17 cellular contexts compared by ENCODE assay signal in genomic region chr19:17602217-17602616, GRCh38. TPM values are rescaled to one million over a fixed set of nuclear protein-coding genes. Genes with fewer than 3 reads are reported as not detected.
DNase-seq lines count a peak whose midpoint lies in the region; ATAC-seq, FAIRE-seq and TF ChIP-seq lines count a peak whose summit lies in the region.
"Had no signal": no experiment of that assay in that cellular context is flagged by ENCODE, and none has a peak within 500 bp of the region (broad histone marks: within the 10 kb centered on the region; RNA-seq: fewer than 3 reads in every experiment).

No MANE protein-coding gene starts in this region.

- H3K27me3 ChIP-seq in BLaER1 treated with 17β-estradiol and CSF1 and Interleukin-3, amounts not matched to agents 10 nM and 100 nM, result no peaks in the 10 kb centered on the region
- H3K27me3 ChIP-seq in IMR-90 (ENCODE audit: control insufficient read depth, insufficient read depth, low read length), result peaks cover 33% of the 10 kb centered on the region
- no peaks in the 10 kb centered on the region for H3K27me3 ChIP-seq in K562 (ENCODE audit: control insufficient read depth in 2 of 2, insufficient read depth in 2 of 2, low read length in 2 of 2)
- H3K27me3 ChIP-seq in osteoblast (ENCODE audit: insufficient read depth, low read length), result peaks cover 28% of the 10 kb centered on the region

- H3K79me1 ChIP-seq in IMR-90 (ENCODE audit: low read depth in 1 of 2, low read length in 2 of 2), result no peaks in the 10 kb centered on the region

- no peak overlapping the region for H3K18ac ChIP-seq in IMR-90 (ENCODE audit: low read depth, low read length)

- no peaks in the 10 kb centered on the region for H3K9me3 ChIP-seq in BLaER1 treated with 17β-estradiol and CSF1 and Interleukin-3, amounts not matched to agents 10 nM and 100 nM (replicated peaks in 1 of 11)
- H3K9me3 ChIP-seq in IMR-90 (ENCODE audit: control insufficient read depth, insufficient read depth, low read length) (no peaks in the 10 kb centered on the region), K562 (replicated peaks; ENCODE audit: control insufficient read depth, insufficient read depth, low read depth, low read length) (no peaks in the 10 kb centered on the region), osteoblast (ENCODE audit: low read depth, low read length) (no peaks in the 10 kb centered on the region), kidney (ENCODE audit: control insufficient read depth in 1 of 2, low read length in 2 of 2) (no peaks in the 10 kb centered on the region)
- H3K9me3 ChIP-seq: A549, HAP-1 had no signal

- TF ChIP-seq EP300 in K562 (IDR thresholded peaks at IDR 0.05; ENCODE audit: low read length), result no peak

- H3K23ac ChIP-seq in IMR-90 (ENCODE audit: low read depth, low read length), result peak overlapping the region; percentile 9; the same call in 1 of the 2 replicates

- H3K4me1 ChIP-seq in BLaER1 treated with 17β-estradiol and CSF1 and Interleukin-3, amounts not matched to agents 10 nM and 100 nM, result peaks cover 34 to 59% (median 49%) of the 10 kb centered on the region in 10 experiments
- H3K4me1 ChIP-seq in IMR-90 (ENCODE audit: control insufficient read depth, insufficient read depth, low read length) (no peaks in the 10 kb centered on the region), K562 (replicated peaks in 1 of 2; ENCODE audit: control insufficient read depth in 2 of 2, insufficient read depth in 2 of 2, low read length in 2 of 2) (peaks cover 4 to 50% of the 10 kb centered on the region in 2 experiments; a peak in 4 of 5 replicates), osteoblast (ENCODE audit: insufficient read depth, low read length) (no peaks in the 10 kb centered on the region), kidney (ENCODE audit: control insufficient read depth in 1 of 2, insufficient read depth in 1 of 2, low read depth in 1 of 2, low read length in 2 of 2) (peaks cover 0 to 4% of the 10 kb centered on the region in 2 donors)

- TF ChIP-seq CTCF in IMR-90 (conservative IDR thresholded peaks at IDR 0.05; ENCODE audit: low read depth, low read length) (no peak), K562 (IDR thresholded peaks at IDR 0.05 in 2 of 3, conservative IDR thresholded peaks at IDR 0.05 in 1 of 3; ENCODE audit: insufficient read depth in 2 of 3, low read depth in 1 of 3, low read length in 3 of 3) (no peak), osteoblast (IDR thresholded peaks at IDR 0.05; ENCODE audit: extremely low read depth, low read depth, low read length) (no peak), kidney (IDR thresholded peaks at IDR 0.05; ENCODE audit: borderline replicate concordance, extremely low read depth, insufficient read depth) (no peak)

- H3K36me3 ChIP-seq in BLaER1 treated with 17β-estradiol and CSF1 and Interleukin-3, amounts not matched to agents 10 nM and 100 nM, result no peaks in the 10 kb centered on the region
- H3K36me3 ChIP-seq in IMR-90 (ENCODE audit: control insufficient read depth, insufficient read depth, low read length), result no peaks in the 10 kb centered on the region
- no peaks in the 10 kb centered on the region for H3K36me3 ChIP-seq in K562 (ENCODE audit: control insufficient read depth, insufficient read depth, low read length)
- no peaks in the 10 kb centered on the region for H3K36me3 ChIP-seq in osteoblast (ENCODE audit: insufficient read depth, low read length)
- H3K36me3 ChIP-seq in kidney (ENCODE audit: control insufficient read depth in 1 of 2, insufficient read depth in 2 of 2, low read length in 2 of 2), result no peaks in the 10 kb centered on the region
- H3K36me3 ChIP-seq: HAP-1 had no signal

- H3K14ac ChIP-seq in IMR-90 (replicated peaks; ENCODE audit: low read depth, low read length), result no peak overlapping the region

- no peak for TF ChIP-seq RAD21 in IMR-90 (IDR thresholded peaks at IDR 0.05; ENCODE audit: low read length)
- TF ChIP-seq RAD21 in K562 (CRISPR knock-in tag; conservative IDR thresholded peaks at IDR 0.05 in 1 of 2, IDR thresholded peaks at IDR 0.05 in 1 of 2), result no peak

- CTCF ChIA-PET in IMR-90 (lab: Yijun Ruan, JAX), result no interaction called here
- CTCF ChIA-PET in K562 (lab: Yijun Ruan, JAX; ENCODE audit: low intra/inter-chr PET ratio), result no interaction called here

- no peaks in the 10 kb centered on the region for H4K20me1 ChIP-seq in BLaER1 treated with 17β-estradiol and CSF1 and Interleukin-3, amounts not matched to agents 10 nM and 100 nM
- H4K20me1 ChIP-seq in IMR-90 (ENCODE audit: insufficient read depth, low read length) (no peaks in the 10 kb centered on the region), K562 (replicated peaks; ENCODE audit: control insufficient read depth, insufficient read depth, low read length) (no peaks in the 10 kb centered on the region), osteoblast (ENCODE audit: insufficient read depth, low read length) (no peaks in the 10 kb centered on the region)

- no peak overlapping the region for H2BK20ac ChIP-seq in IMR-90 (ENCODE audit: low read depth, low read length)

- POLR2A ChIA-PET in IMR-90 (lab: Charles Lee; ENCODE audit: unreplicated experiment), result no interaction called here
- POLR2A ChIA-PET in K562 (lab: Yijun Ruan, JAX), result interaction anchor here (0.6 kb wide), 1 partner anchor 15 kb away, joined by 3 read pairs; no protein-coding TSS in a partner anchor

- no peak for DNase-seq in IMR-90
- DNase-seq in K562 (ENCODE audit: extremely low read depth in 1 of 4, low spot score in 3 of 4), result no peak
- peak; percentile 52 for DNase-seq in osteoblast (ENCODE audit: insufficient read length, low spot score, missing footprints)
- no peak for DNase-seq in kidney
- no peak for DNase-seq in NCI-H1092 treated with DMSO at 0.1 percent for 48 hours (lab: John Stamatoyannopoulos, UW)
- DNase-seq in HT-29 (ENCODE audit: low spot score), result no peak
- DNase-seq: C1 segment of cervical spinal cord; CD4-positive, alpha-beta T cell; DMS79; EL; GOT3; KBM-7 had no signal

- no peak overlapping the region for H3K56ac ChIP-seq in IMR-90 (ENCODE audit: extremely low read depth, insufficient read depth, low read length)

- H2AFZ ChIP-seq in IMR-90 (replicated peaks; ENCODE audit: low read length, poor library complexity), result no peak overlapping the region
- H2AFZ ChIP-seq in K562 (ENCODE audit: low read depth, low read length), result peak overlapping the region; percentile 57; the same call in 1 of the 2 replicates
- H2AFZ ChIP-seq in osteoblast (ENCODE audit: low read length), result no peak overlapping the region

- no peak overlapping the region; a peak in 1 of 22 replicates for H3K27ac ChIP-seq in BLaER1 treated with 17β-estradiol and CSF1 and Interleukin-3, amounts not matched to agents 10 nM and 100 nM
- H3K27ac ChIP-seq in IMR-90 (ENCODE audit: insufficient read depth, low read length) (no peak overlapping the region), K562 (ENCODE audit: extremely low read depth, low read depth, low read length) (no peak overlapping the region), osteoblast (ENCODE audit: low read depth, low read length) (no peak overlapping the region), kidney (ENCODE audit: low read depth in 2 of 2, low read length in 2 of 2) (no peak overlapping the region)

- H3K79me2 ChIP-seq in K562 (ENCODE audit: control insufficient read depth, insufficient read depth, low read length) (no peaks in the 10 kb centered on the region), osteoblast (ENCODE audit: insufficient read depth, low read length) (no peaks in the 10 kb centered on the region)

- intact Hi-C loops in IMR-90 (cut with micrococcal nuclease) (no loop called here), K562 (cut with micrococcal nuclease) (no loop called here), kidney (cut with DNase I) (no loop called here)

- no peak overlapping the region for H3K4ac ChIP-seq in IMR-90 (ENCODE audit: low read depth, low read length)

- no peak overlapping the region for H2AK9ac ChIP-seq in IMR-90 (replicated peaks; ENCODE audit: low read depth, low read length, poor library complexity)

- WGBS in IMR-90 (ENCODE audit: extremely low coverage in 2 of 2, insufficient read length in 1 of 2), 2 experiments, result 51% methylated on average over 7 of the region's 8 CpGs; no CpG with 5 or more reads in 1 of the 2 experiments
- 34% methylated on average over 8 of the region's 8 CpGs for WGBS in K562 (ENCODE audit: insufficient coverage, low coverage, missing lambda C conversion rate)

- H4K91ac ChIP-seq in IMR-90 (ENCODE audit: insufficient read depth, low read depth, low read length), result no peak overlapping the region

- H2AK5ac ChIP-seq in IMR-90 (ENCODE audit: low read depth, low read length), result no peak overlapping the region

- H4K8ac ChIP-seq in IMR-90 (ENCODE audit: low read depth in 2 of 2, low read length in 2 of 2), result no peak overlapping the region

- BruUV-seq in IMR-90 (replicated peaks; lab: Mats Ljungman, UMichigan), result no TSS peak
- no TSS peak for BruUV-seq in K562 (replicated peaks; lab: Mats Ljungman, UMichigan)

- ATAC-seq in IMR-90 (ENCODE audit: low read depth), result no peak
- no peak for ATAC-seq in K562
- ATAC-seq: A549 had no signal

- H2BK5ac ChIP-seq in IMR-90 (ENCODE audit: low read depth, low read length, poor library complexity, severe bottlenecking), result no peak overlapping the region

- no peaks in the 10 kb centered on the region for H3K9me1 ChIP-seq in IMR-90 (ENCODE audit: insufficient read depth, low read length)
- H3K9me1 ChIP-seq in K562 (ENCODE audit: control insufficient read depth, insufficient read depth, low read length), result peaks cover 5% of the 10 kb centered on the region

- no peak overlapping the region for H2BK120ac ChIP-seq in IMR-90 (ENCODE audit: low read depth, low read length)

- H2BK15ac ChIP-seq in IMR-90 (ENCODE audit: low read depth, low read length), result no peak overlapping the region

- no peak overlapping the region for H4K5ac ChIP-seq in IMR-90 (ENCODE audit: low read depth, low read length)

- H3K4me3 ChIP-seq in BLaER1 treated with 17β-estradiol and CSF1 and Interleukin-3, amounts not matched to agents 10 nM and 100 nM, result no peak overlapping the region
- H3K4me3 ChIP-seq in IMR-90 (ENCODE audit: insufficient read depth, low read depth, low read length), result no peak overlapping the region
- no peak overlapping the region for H3K4me3 ChIP-seq in K562
- no peak overlapping the region for H3K4me3 ChIP-seq in osteoblast (ENCODE audit: insufficient read depth, low read length)
- no peak overlapping the region for H3K4me3 ChIP-seq in kidney (ENCODE audit: low read length in 2 of 2)
- H3K4me3 ChIP-seq: A549, HAP-1 had no signal

- FAIRE-seq in K562 (lab: Jason Lieb, UNC) (no peak), kidney (lab: Jason Lieb, UNC) (no peak)
- FAIRE-seq: A549, G401.6, GM12891 had no signal

- H3K9ac ChIP-seq in BLaER1 treated with 17β-estradiol and CSF1 and Interleukin-3, amounts not matched to agents 10 nM and 100 nM, result peak overlapping the region in 1 of 11 experiments; percentile 0; a peak in 1 of 22 replicates
- H3K9ac ChIP-seq in IMR-90 (ENCODE audit: low read depth, low read length) (no peak overlapping the region), K562 (ENCODE audit: insufficient read depth in 1 of 2, low read depth in 2 of 2, low read length in 2 of 2) (no peak overlapping the region; a peak in 1 of 4 replicates), kidney (ENCODE audit: low read length in 2 of 2) (no peak overlapping the region)

- H3K4me2 ChIP-seq in BLaER1 treated with 17β-estradiol and CSF1 and Interleukin-3, amounts not matched to agents 10 nM and 100 nM, result peak overlapping the region; percentile 1 to 79 (median 34); a peak in 14 of 22 replicates
- H3K4me2 ChIP-seq in IMR-90 (ENCODE audit: low read depth, low read length) (no peak overlapping the region), K562 (ENCODE audit: insufficient read depth, low read length) (no peak overlapping the region), osteoblast (ENCODE audit: insufficient read depth, low read length) (no peak overlapping the region)
- H3K4me2 ChIP-seq: A549 had no signal

- TF ChIP-seq POLR2A in IMR-90 (IDR thresholded peaks at IDR 0.05; ENCODE audit: low read depth, low read length) (no peak), K562 (conservative IDR thresholded peaks at IDR 0.05) (no peak)

- in situ Hi-C loops in IMR-90 (cut with MboI; ENCODE audit: low sequenced_read_pairs) (no loop called here), K562 (cut with MboI) (no loop called here)

- dilution Hi-C loops in IMR-90 (cut with HindIII; ENCODE audit: low sequenced_read_pairs, unreplicated experiment), result no loop called here

RNA-seq across cellular contexts. Expression of gene COLGALT1, which starts 46.8 kb away (rescaled TPM):
- total RNA-seq in IMR-90 (2012; rRNA removed), result 74.2 and 77.1 TPM in 2 replicates
- 117 and 124 TPM in 2 replicates for polyA plus RNA-seq in IMR-90 (2012; rRNA removed)
- polyA plus RNA-seq in IMR-90 (2012; cell fraction: cytosol; rRNA removed), result 127 and 204 TPM in 2 replicates
- polyA plus RNA-seq in IMR-90 (2012; cell fraction: nucleus; rRNA removed; ENCODE audit: low replicate concordance), result 103 and 152 TPM in 2 replicates
- 106 and 273 TPM in 2 replicates for total RNA-seq in K562 (2011; cell fraction: chromatin; rRNA removed; ENCODE audit: low replicate concordance)
- total RNA-seq in K562 (2011; cell fraction: nucleolus; rRNA removed), result 296 and 314 TPM in 2 replicates
- 215 and 219 TPM in 2 replicates for total RNA-seq in K562 (2011; cell fraction: nucleoplasm; rRNA removed)
- total RNA-seq in K562 (2014; rRNA removed), result 82.6 and 90.5 TPM in 2 replicates
- 35.5 and 50.0 TPM in 2 replicates for total RNA-seq in K562 (2014; rRNA removed; fragmentation: Illumina TruSeq; extraction: Trizol)
- 64.3 and 64.8 TPM in 2 replicates for total RNA-seq in K562 (2015; rRNA removed; fragmentation: Illumina TruSeq; extraction: Trizol)
- total RNA-seq in K562 (2021), result 119 TPM in 2 replicates
- 114 and 144 TPM in 2 replicates for polyA plus RNA-seq in K562 (2011; rRNA removed)
- polyA plus RNA-seq in K562 (2011; cell fraction: cytosol; rRNA removed), result 128 and 182 TPM in 2 replicates
- 207 and 344 TPM in 2 replicates for polyA plus RNA-seq in K562 (2011; cell fraction: nucleus; rRNA removed)
- 78.2 and 109 TPM in 2 replicates for polyA plus RNA-seq in K562 (2012)
- 84.8 and 97.0 TPM in 2 replicates for polyA plus RNA-seq in K562 (2014; fragmentation: Illumina TruSeq; extraction: Trizol)
- 10 to 100 TPM in 1 of 2 experiments, 1 to 10 TPM in 1; 4.9 to 18.1 TPM for polyA plus RNA-seq in K562 (2014; fragmentation: Nextera tagmentation; extraction: Ambion mirVana)
- 86.0 and 87.5 TPM in 2 replicates for polyA plus RNA-seq in K562 (2014; rRNA removed)
- polyA minus RNA-seq in K562 (2011; rRNA and poly(A)+ RNA removed), result 78.1 and 108 TPM in 2 replicates
- polyA minus RNA-seq in K562 (2011; cell fraction: cytosol; rRNA and poly(A)+ RNA removed), result 89.7 and 127 TPM in 2 replicates
- 32.6 and 43.8 TPM in 2 replicates for polyA minus RNA-seq in K562 (2011; cell fraction: nucleus; rRNA and poly(A)+ RNA removed)
- total RNA-seq in osteoblast, result 106 and 108 TPM in 2 replicates
- 66.2 TPM for total RNA-seq in kidney
- polyA plus RNA-seq in kidney (ENCODE audit: insufficient read depth, low read depth, low replicate concordance), result 23.6 TPM
- total RNA-seq in HT-29 (2014; rRNA removed; shearing (Covaris generic)), result 76.2 and 88.5 TPM in 2 replicates

Comparison
In these comparisons a context has a peak if more than half of its experiments do, and no peak if none do; other contexts are left out.
1. H3K4me2 ChIP-seq: peak in BLaER1 treated with 17β-estradiol and CSF1 and Interleukin-3, amounts not matched to agents 10 nM and 100 nM (11 of 11); none in IMR-90 (single experiment), K562 (single experiment) and osteoblast (single experiment).